Comparison of ENCODE assay signal across 1 cellular context in genomic region chr5:68839019-68839552, GRCh38.
TF ChIP-seq lines count a peak whose summit lies in the region.

No MANE protein-coding gene starts in this region.

TF ChIP-seq in K562, 482 proteins besides CTCF, POLR2A, EP300 and RAD21 (continued from another document):
- TF ChIP-seq HMBOX1 (IDR thresholded peaks at IDR 0.05) (0 out of 2 replicates have a peak, but pooled peaks have one; percentile 34), ZBTB40 (IDR thresholded peaks at IDR 0.05) (no peak), ZBTB40 (CRISPR knock-in tag; IDR thresholded peaks at IDR 0.05) (no peak), CEBPB (tag; IDR thresholded peaks at IDR 0.05) (peak; percentile 63), CSDE1 (IDR thresholded peaks at IDR 0.05) (no peak), CEBPG (CRISPR knock-in tag; IDR thresholded peaks at IDR 0.05) (peak; percentile 31; the same call in 1 of the 2 replicates), CEBPG (tag; conservative IDR thresholded peaks at IDR 0.05 in 1 of 2, IDR thresholded peaks at IDR 0.05 in 1 of 2) (peak; percentile 87 to 89), ZSCAN32 (CRISPR knock-in tag; IDR thresholded peaks at IDR 0.05) (peak; percentile 80)
TF ChIP-seq in K562: peak in this region for 8.
